ENCODE assay signal across 14 cellular contexts in genomic region chr1:108563808-108564207, GRCh38. TPM values are rescaled to one million over a fixed set of nuclear protein-coding genes. Genes with fewer than 3 reads are reported as not detected.
DNase-seq lines count a peak whose midpoint lies in the region; ATAC-seq and TF ChIP-seq lines count a peak whose summit lies in the region.
"Had no signal": no experiment of that assay in that cellular context is flagged by ENCODE, and none has a peak within 500 bp of the region (broad histone marks: within the 10 kb centered on the region; RNA-seq: fewer than 3 reads in every experiment).

No MANE protein-coding gene starts in this region.

- no peak for ATAC-seq in WTC11
- no peak for ATAC-seq in HG02759 (IDR thresholded peaks at IDR 0.05; ENCODE audit: unreplicated experiment)
- ATAC-seq in GM21723 (IDR thresholded peaks at IDR 0.05; ENCODE audit: unreplicated experiment): no peak
- ATAC-seq: A549, HCT116 had no signal

- TF ChIP-seq CTCF in HEK293 (tag by site-specific recombination; IDR thresholded peaks at IDR 0.05) (no peak), WTC11 (IDR thresholded peaks at IDR 0.05) (no peak)

- no peaks in the 10 kb centered on the region for H3K36me3 ChIP-seq in HEK293 (ENCODE audit: control insufficient read depth in 2 of 2, insufficient read depth in 1 of 2, low read length in 2 of 2)

- no peak overlapping the region for H3K27ac ChIP-seq in HEK293 (ENCODE audit: extremely low read depth, low read depth, low read length)
- H3K27ac ChIP-seq: A549 had no signal

- peaks cover 11% of the 10 kb centered on the region for H3K4me1 ChIP-seq in HEK293 (ENCODE audit: control insufficient read depth, insufficient read depth, low read length)

- H3K36me3 Mint-ChIP-seq in WTC11: no peaks in the 10 kb centered on the region

- no peaks in the 10 kb centered on the region for H3K9me3 Mint-ChIP-seq in WTC11
- H3K9me3 Mint-ChIP-seq: CD14-positive monocyte; CD8-positive, alpha-beta memory T cell had no signal

- CTCF ChIA-PET in HEK293 (lab: Yijun Ruan, JAX) (interaction anchor here (0.6 to 1.0 kb wide), 2 partner anchors 45 to 47 kb away, joined by 4 read pairs; no protein-coding TSS in a partner anchor), WTC11 (lab: Charles Lee) (interaction anchor here (0.7 kb wide), 1 partner anchor 80 kb away, joined by 3 read pairs; no protein-coding TSS in a partner anchor)

- no peaks in the 10 kb centered on the region for H3K9me3 ChIP-seq in HEK293 (ENCODE audit: control insufficient read depth, insufficient read depth, low read depth, low read length)
- H3K9me3 ChIP-seq: A549, Caco-2 had no signal

- no peaks in the 10 kb centered on the region; the same call in 1 of the 2 replicates for H3K27me3 Mint-ChIP-seq in WTC11 (ENCODE audit: low read depth)
- H3K27me3 Mint-ChIP-seq: CD8-positive, alpha-beta memory T cell had no signal

- TF ChIP-seq POLR2A in erythroblast (IDR thresholded peaks at IDR 0.05; ENCODE audit: low read length): no peak

- no peak overlapping the region for H3K4me3 ChIP-seq in HEK293 (ENCODE audit: low read depth, low read length)
- H3K4me3 ChIP-seq: A549 had no signal

- no peak for DNase-seq in WTC11 (ENCODE audit: low spot score)
- peak; percentile 51 to 79 for DNase-seq in erythroblast (lab: John Stamatoyannopoulos, UW)
- DNase-seq in NCI-H2107 treated with DMSO at 0.1 percent for 48 hours (lab: John Stamatoyannopoulos, UW; ENCODE audit: unreplicated experiment): no peak
- DNase-seq: Caco-2; CD8-positive, alpha-beta memory T cell; DMS53; IMR-90; KG1 had no signal

- H3K4me3 Mint-ChIP-seq in WTC11: no peak overlapping the region
- H3K4me3 Mint-ChIP-seq: CD14-positive monocyte; CD8-positive, alpha-beta memory T cell had no signal

- peaks cover 35% of the 10 kb centered on the region for H3K4me1 Mint-ChIP-seq in WTC11

- POLR2A ChIA-PET in HEK293 (lab: Yijun Ruan, JAX) (no interaction called here), WTC11 (lab: Charles Lee) (no interaction called here)

- no peak overlapping the region for H3K27ac Mint-ChIP-seq in WTC11

TF ChIP-seq in HEK293, 187 proteins besides CTCF, POLR2A, EP300 and RAD21:
- TF ChIP-seq SETDB1 (IDR thresholded peaks at IDR 0.05; ENCODE audit: insufficient read length, low read length): no peak
- 0 out of 2 replicates have a peak, but pooled peaks have one; percentile 12 for TF ChIP-seq PRDM1 (tag by site-specific recombination; IDR thresholded peaks at IDR 0.05)
- no peak for TF ChIP-seq ZNF184 (tag by site-specific recombination; IDR thresholded peaks at IDR 0.05)
- no peak for TF ChIP-seq ZNF626 (tag by site-specific recombination; IDR thresholded peaks at IDR 0.05)
- TF ChIP-seq TCF7L2 (IDR thresholded peaks at IDR 0.05; ENCODE audit: borderline replicate concordance, low read depth, low read length): no peak
TF ChIP-seq in HEK293: peak in this region for 1.

TF ChIP-seq in WTC11, 78 proteins besides CTCF, POLR2A, EP300 and RAD21:
- TF ChIP-seq USF2 (CRISPR knock-in tag; IDR thresholded peaks at IDR 0.05) (no peak), SP1 (CRISPR knock-in tag; conservative IDR thresholded peaks at IDR 0.05) (no peak), ZNF263 (CRISPR knock-in tag; IDR thresholded peaks at IDR 0.05; ENCODE audit: low read depth) (0 out of 2 replicates have a peak, but pooled peaks have one; percentile 29), OVOL2 (CRISPR knock-in tag; IDR thresholded peaks at IDR 0.05; ENCODE audit: borderline replicate concordance) (no peak)

RNA-seq across cellular contexts. Expression of gene EEIG2, which starts 3.9 kb away (rescaled TPM):
- 43.1 to 65.7 TPM (median 45.0 TPM) in 3 replicates for total RNA-seq in WTC11 (2021)

Comparison
In these comparisons a context has a peak if more than half of its experiments do, and no peak if none do; other contexts are left out.
1. DNase-seq: peak in erythroblast (2 of 2); none in WTC11 (single experiment) and NCI-H2107 treated with DMSO at 0.1 percent for 48 hours (single experiment).